ENCODE assay signal across 8 cellular contexts in genomic region chr6:13574149-13574570, GRCh38. TPM values are rescaled to one million over a fixed set of nuclear protein-coding genes. Genes with fewer than 3 reads are reported as not detected.
A peak's percentile ranks its signal among the peaks of the same experiment; 100 is the strongest.
DNase-seq lines count a peak whose midpoint lies in the region; ATAC-seq and TF ChIP-seq lines count a peak whose summit lies in the region.

No MANE protein-coding gene starts in this region.

- 1% methylated on average over 42 to 46 of the region's 46 CpGs for WGBS in adipose tissue, 3 donors

- peaks cover 6% of the 10 kb centered on the region for H3K36me3 Mint-ChIP-seq in progenitor cell of endocrine pancreas (ENCODE audit: insufficient read depth)

- TF ChIP-seq CTCF in GM12875 (IDR thresholded peaks at IDR 0.05; ENCODE audit: borderline replicate concordance, insufficient read depth, low read depth, low read length) = peak; percentile 44
- TF ChIP-seq CTCF in progenitor cell of endocrine pancreas (IDR thresholded peaks at IDR 0.05; ENCODE audit: unreplicated experiment) = peak; percentile 70

- H3K9me3 Mint-ChIP-seq in progenitor cell of endocrine pancreas (ENCODE audit: low read depth) = peaks cover 6% of the 10 kb centered on the region

- intact Hi-C loops in left cardiac atrium (cut with DNase I) = loop anchor here in 1 of 2 donors (10.0 kb wide), 1 partner anchor 89 kb away; the partner anchor contains the start of gene GFOD1

- peak overlapping the region; percentile 80 for H3K4me3 ChIP-seq in GM12875 (ENCODE audit: low read depth, low read length)

- no peaks in the 10 kb centered on the region for H3K27me3 Mint-ChIP-seq in progenitor cell of endocrine pancreas

- peak; percentile 90 for ATAC-seq in HG02759 (IDR thresholded peaks at IDR 0.05; ENCODE audit: unreplicated experiment)
- ATAC-seq in left cardiac atrium = peak; percentile 97

- H3K27ac ChIP-seq in adipose tissue (ENCODE audit: low read depth, low read length) = peak overlapping the region; percentile 94

- H3K4me1 Mint-ChIP-seq in progenitor cell of endocrine pancreas (ENCODE audit: low read depth) = peaks cover 9% of the 10 kb centered on the region

- DNase-seq in NCI-H1105 treated with DMSO at 0.1 percent for 48 hours (lab: John Stamatoyannopoulos, UW) (peak; percentile 96), SW 1271 (lab: John Stamatoyannopoulos, UW) (peak; percentile 88 to 94), left cardiac atrium (peak; percentile 94), progenitor cell of endocrine pancreas (ENCODE audit: low spot score, unreplicated experiment) (peak; percentile 94), ureter (ENCODE audit: low spot score) (peak; percentile 96)

- peak overlapping the region; percentile 97 for H3K27ac Mint-ChIP-seq in progenitor cell of endocrine pancreas

- peak overlapping the region; percentile 86 for H3K4me3 Mint-ChIP-seq in progenitor cell of endocrine pancreas (ENCODE audit: low read depth)

RNA-seq across cellular contexts. Expression of gene SIRT5, which starts 0.2 kb away (rescaled TPM):
- polyA plus RNA-seq in adipose tissue = 1 to 10 TPM; 3.7 to 8.1 (median 5.9) TPM
- 10 to 100 TPM; 24.3 to 37.6 TPM for total RNA-seq in left cardiac atrium
- 18.2 and 18.8 TPM in 2 replicates for total RNA-seq in progenitor cell of endocrine pancreas
- 20.4 TPM for total RNA-seq in ureter

RNA-seq across cellular contexts. Expression of gene NOL7, which starts 41.0 kb away (rescaled TPM):
- 10 to 100 TPM; 46.8 to 58.0 (median 56.3) TPM for polyA plus RNA-seq in adipose tissue
- 10 to 100 TPM; 41.4 to 50.5 TPM for total RNA-seq in left cardiac atrium
- 40.5 and 44.6 TPM in 2 replicates for total RNA-seq in progenitor cell of endocrine pancreas
- total RNA-seq in ureter = 56.9 TPM

Comparison
In these comparisons a context has a peak if more than half of its experiments do, and no peak if none do; other contexts are left out.
1. Peak in every context shown above with its lines: DNase-seq, ATAC-seq, H3K4me3 ChIP-seq and H3K27ac ChIP-seq.